In genomic region chr5:140466981-140467742, GRCh38 we compare ENCODE assay signal across 24 cellular contexts.
"Had no signal": no experiment of that assay in that cellular context is flagged by ENCODE, and none has a peak within 500 bp of the region (broad histone marks: within the 10 kb centered on the region; RNA-seq: fewer than 3 reads in every experiment).

No MANE protein-coding gene starts in this region.

- H3K9me3 ChIP-seq: colonic mucosa, heart left ventricle, left ventricle myocardium inferior, lower lobe of right lung, ovary, right atrium auricular region, suprapubic skin, thyroid gland, vagina had no signal

- H3K4me1 ChIP-seq: colonic mucosa, lower lobe of right lung, neural progenitor cell, thyroid gland, vagina had no signal

- ATAC-seq: lower lobe of right lung; natural killer cell treated with Interleukin-12 subunit alpha and Interleukin-12 subunit beta and Interleukin-15 and Interleukin-18, amount 100 ng/mL, for 72 hours had no signal

- H3K4me3 Mint-ChIP-seq: memory B cell; mesothelial cell of epicardium; natural killer cell treated with Interleukin-12 subunit alpha and Interleukin-12 subunit beta and Interleukin-15 and Interleukin-18, amount 100 ng/mL, for 72 hours; neural progenitor cell; type B pancreatic cell had no signal

- H3K4me3 ChIP-seq: colonic mucosa, heart left ventricle, left ventricle myocardium inferior, lower lobe of right lung, neural progenitor cell, ovary, right atrium auricular region, smooth muscle cell, suprapubic skin, thyroid gland, vagina had no signal

- H3K27ac Mint-ChIP-seq: memory B cell; mesothelial cell of epicardium; natural killer cell treated with Interleukin-12 subunit alpha and Interleukin-12 subunit beta and Interleukin-15 and Interleukin-18, amount 100 ng/mL, for 72 hours; neural progenitor cell; type B pancreatic cell had no signal

- H3K27me3 ChIP-seq: colonic mucosa, heart left ventricle, neural progenitor cell, ovary, right atrium auricular region, suprapubic skin, thyroid gland, vagina had no signal

- DNase-seq: colonic mucosa; dermis blood vessel endothelial cell; erythroblast; foreskin melanocyte; heart left ventricle; hypothalamus; islet precursor cell; left cardiac atrium; left ventricle myocardium inferior; lower lobe of right lung; nucleus accumbens; ovary; stimulated activated CD4-positive, alpha-beta T cell treated with anti-CD3 and anti-CD28 coated beads, Interleukin-2, amount 100 ng/mL, for 48 hours; stimulated activated naive CD4-positive, alpha-beta T cell treated with Interleukin-2 at 50 U/mL for 16 hours; thyroid gland had no signal

- H3K4me1 Mint-ChIP-seq: memory B cell, mesothelial cell of epicardium, neural progenitor cell had no signal

- H3K9ac ChIP-seq: neural progenitor cell had no signal

- H3K27ac ChIP-seq: colonic mucosa, heart left ventricle, left ventricle myocardium inferior, lower lobe of right lung, neural progenitor cell, ovary, right atrium auricular region, suprapubic skin, thyroid gland, vagina had no signal

- H2AFZ ChIP-seq: neural progenitor cell had no signal

- H3K4me2 ChIP-seq: neural progenitor cell, smooth muscle cell had no signal

- H3K27me3 Mint-ChIP-seq: memory B cell; natural killer cell treated with Interleukin-12 subunit alpha and Interleukin-12 subunit beta and Interleukin-15 and Interleukin-18, amount 100 ng/mL, for 72 hours; type B pancreatic cell had no signal

- H3K36me3 ChIP-seq: colonic mucosa, ovary had no signal

- H3K9me3 Mint-ChIP-seq: memory B cell; mesothelial cell of epicardium; natural killer cell treated with Interleukin-12 subunit alpha and Interleukin-12 subunit beta and Interleukin-15 and Interleukin-18, amount 100 ng/mL, for 72 hours; neural progenitor cell; type B pancreatic cell had no signal

- H3K36me3 Mint-ChIP-seq: type B pancreatic cell had no signal
